ENCODE assay signal across 8 cellular contexts in genomic region chr15:49235446-49236207, GRCh38.
DNase-seq lines count a peak whose midpoint lies in the region; ATAC-seq and TF ChIP-seq lines count a peak whose summit lies in the region.

No MANE protein-coding gene starts in this region.

- no peaks in the 10 kb centered on the region for H3K27me3 Mint-ChIP-seq in CD8-positive, alpha-beta memory T cell
- H3K27me3 Mint-ChIP-seq in activated CD4-positive, alpha-beta memory T cell treated with anti-CD3 and anti-CD28 coated beads, Interleukin-2, amount 10 ng/mL, durations not matched to agents 7 days and 5 days, result no peaks in the 10 kb centered on the region
- no peaks in the 10 kb centered on the region for H3K27me3 Mint-ChIP-seq in natural killer cell (ENCODE audit: low read depth in 2 of 2)

- ATAC-seq in GM19025 (IDR thresholded peaks at IDR 0.05; ENCODE audit: low read depth, unreplicated experiment), result peak; percentile 90
- peak; percentile 90 for ATAC-seq in HG03196 (IDR thresholded peaks at IDR 0.05; ENCODE audit: unreplicated experiment)
- ATAC-seq in natural killer cell, result peak; percentile 84 to 96 (median 89)

- peak; percentile 11 to 51 (median 29) for DNase-seq in CD8-positive, alpha-beta memory T cell
- DNase-seq in NCI-H748 treated with DMSO at 0.1 percent for 48 hours (lab: John Stamatoyannopoulos, UW) (peak; percentile 46), esophagus squamous epithelium (lab: John Stamatoyannopoulos, UW) (no peak), natural killer cell (peak; percentile 39), transverse colon (peak; percentile 44)
- DNase-seq in activated CD4-positive, alpha-beta memory T cell treated with anti-CD3 and anti-CD28 coated beads, Interleukin-2, amount 10 ng/mL, durations not matched to agents 7 days and 5 days, result peak; percentile 62

- H3K27ac Mint-ChIP-seq in CD8-positive, alpha-beta memory T cell, result peak overlapping the region in 6 of 8 donors; percentile 29 to 79 (median 72)
- H3K27ac Mint-ChIP-seq in activated CD4-positive, alpha-beta memory T cell treated with anti-CD3 and anti-CD28 coated beads, Interleukin-2, amount 10 ng/mL, durations not matched to agents 7 days and 5 days, result peak overlapping the region; percentile 53
- H3K27ac Mint-ChIP-seq in natural killer cell, result peak overlapping the region; percentile 82 to 85

- no peaks in the 10 kb centered on the region for H3K9me3 ChIP-seq in CD8-positive, alpha-beta memory T cell (ENCODE audit: low read length)
- H3K9me3 ChIP-seq in esophagus squamous epithelium (no peaks in the 10 kb centered on the region), transverse colon (no peaks in the 10 kb centered on the region)

- no peaks in the 10 kb centered on the region for H3K9me3 Mint-ChIP-seq in CD8-positive, alpha-beta memory T cell
- H3K9me3 Mint-ChIP-seq in activated CD4-positive, alpha-beta memory T cell treated with anti-CD3 and anti-CD28 coated beads, Interleukin-2, amount 10 ng/mL, durations not matched to agents 7 days and 5 days, result peaks cover 5% of the 10 kb centered on the region
- no peaks in the 10 kb centered on the region for H3K9me3 Mint-ChIP-seq in natural killer cell

- H3K27me3 ChIP-seq in CD8-positive, alpha-beta memory T cell (ENCODE audit: insufficient read depth, low read length, poor library complexity, severe bottlenecking), result no peaks in the 10 kb centered on the region
- H3K27me3 ChIP-seq in esophagus squamous epithelium, result no peaks in the 10 kb centered on the region
- no peaks in the 10 kb centered on the region for H3K27me3 ChIP-seq in transverse colon

- H3K27ac ChIP-seq in CD8-positive, alpha-beta memory T cell (ENCODE audit: low read depth, low read length), result no peak overlapping the region
- H3K27ac ChIP-seq in esophagus squamous epithelium, result peak overlapping the region in 1 of 4 donors; percentile 4
- peak overlapping the region; percentile 1 to 52 (median 32) for H3K27ac ChIP-seq in transverse colon

- in situ Hi-C loops in transverse colon (cut with MboI; ENCODE audit: low pct_ligation_motif_present in 1 of 4, low pct_unique_long_range_greater_than_20kb in 1 of 4, low sequenced_read_pairs in 3 of 4), result loop anchor here in 3 of 4 donors (25.0 kb wide), 2 partner anchors 177 to 902 kb away; partner anchors contain the start of gene FGF7 (in 3 of the 3)

- CTCF ChIA-PET in CD8-positive, alpha-beta memory T cell (lab: Charles Lee), result interaction anchor here (0.9 to 2.4 kb wide), 6 partner anchors 187 to 1080 kb away, joined by 3 to 22 read pairs (median 4); partner anchors contain the start of gene FGF7
- CTCF ChIA-PET in activated CD4-positive, alpha-beta memory T cell treated with anti-CD3 and anti-CD28 coated beads, Interleukin-2, amount 10 ng/mL, durations not matched to agents 7 days and 5 days (lab: Charles Lee), result interaction anchor here (0.7 to 3.2 kb wide), 17 partner anchors 11 to 916 kb away, joined by 3 to 61 read pairs (median 4); partner anchors contain the start of genes CEP152 and FGF7

- H3K36me3 ChIP-seq in CD8-positive, alpha-beta memory T cell (ENCODE audit: insufficient read depth, low read length), result peaks cover 5% of the 10 kb centered on the region
- H3K36me3 ChIP-seq in esophagus squamous epithelium, result peaks cover 0 to 35% (median 0%) of the 10 kb centered on the region in 3 donors
- H3K36me3 ChIP-seq in transverse colon, result no peaks in the 10 kb centered on the region

- TF ChIP-seq EP300 in transverse colon (IDR thresholded peaks at IDR 0.05; ENCODE audit: low read depth), result no peak

- H3K4me3 Mint-ChIP-seq in CD8-positive, alpha-beta memory T cell, result no peak overlapping the region
- no peak overlapping the region for H3K4me3 Mint-ChIP-seq in activated CD4-positive, alpha-beta memory T cell treated with anti-CD3 and anti-CD28 coated beads, Interleukin-2, amount 10 ng/mL, durations not matched to agents 7 days and 5 days
- no peak overlapping the region for H3K4me3 Mint-ChIP-seq in natural killer cell

- no peak overlapping the region for H3K4me3 ChIP-seq in CD8-positive, alpha-beta memory T cell (ENCODE audit: low read length)
- H3K4me3 ChIP-seq in esophagus squamous epithelium, result no peak overlapping the region
- no peak overlapping the region for H3K4me3 ChIP-seq in transverse colon

- H3K4me1 ChIP-seq in CD8-positive, alpha-beta memory T cell (ENCODE audit: insufficient read depth, low read length), result no peaks in the 10 kb centered on the region
- H3K4me1 ChIP-seq in esophagus squamous epithelium, result peaks cover 0 to 6% (median 0%) of the 10 kb centered on the region in 3 donors
- H3K4me1 ChIP-seq in transverse colon, result peaks cover 0 to 32% (median 18%) of the 10 kb centered on the region in 4 donors

- intact Hi-C loops in esophagus squamous epithelium (cut with DNase I), result no loop called here
- intact Hi-C loops in natural killer cell (cut with micrococcal nuclease), result loop anchor here (1.0 kb wide), 3 partner anchors 187 to 910 kb away; no protein-coding TSS in a partner anchor
- intact Hi-C loops in transverse colon (cut with DNase I; ENCODE audit: low total_unique reads), result loop anchor here (5.0 to 10.0 kb wide), 3 partner anchors 187 to 899 kb away; partner anchors contain the start of gene FGF7

- TF ChIP-seq CTCF in esophagus squamous epithelium (IDR thresholded peaks at IDR 0.05) (peak; percentile 34 to 72 (median 59)), natural killer cell (IDR thresholded peaks at IDR 0.05) (peak; percentile 81), transverse colon (IDR thresholded peaks at IDR 0.05) (peak; percentile 61 to 78 (median 66))

- peaks cover 13 to 15% (median 15%) of the 10 kb centered on the region in 3 donors for H3K4me1 Mint-ChIP-seq in CD8-positive, alpha-beta memory T cell
- H3K4me1 Mint-ChIP-seq in activated CD4-positive, alpha-beta memory T cell treated with anti-CD3 and anti-CD28 coated beads, Interleukin-2, amount 10 ng/mL, durations not matched to agents 7 days and 5 days, result peaks cover 25% of the 10 kb centered on the region
- peaks cover 10% of the 10 kb centered on the region in 2 donors for H3K4me1 Mint-ChIP-seq in natural killer cell

- POLR2A ChIA-PET in CD8-positive, alpha-beta memory T cell (lab: Charles Lee), result no interaction called here
- POLR2A ChIA-PET in activated CD4-positive, alpha-beta memory T cell treated with anti-CD3 and anti-CD28 coated beads, Interleukin-2, amount 10 ng/mL, durations not matched to agents 7 days and 5 days (lab: Charles Lee), result interaction anchor here (0.6 to 1.3 kb wide), 7 partner anchors 80 to 1645 kb away, joined by 3 to 5 read pairs (median 4); partner anchors contain the start of genes COPS2 and EID1

- 43 to 44% methylated on average over 3 of the region's 3 CpGs for WGBS in esophagus squamous epithelium, 2 donors
- 30 to 67% methylated on average over 1 to 3 of the region's 3 CpGs for WGBS in transverse colon (ENCODE audit: low coverage in 1 of 2), 2 donors

- H3K36me3 Mint-ChIP-seq in CD8-positive, alpha-beta memory T cell, result peaks cover 12 to 46% (median 17%) of the 10 kb centered on the region in 3 donors
- peaks cover 33% of the 10 kb centered on the region for H3K36me3 Mint-ChIP-seq in activated CD4-positive, alpha-beta memory T cell treated with anti-CD3 and anti-CD28 coated beads, Interleukin-2, amount 10 ng/mL, durations not matched to agents 7 days and 5 days (ENCODE audit: low read depth)
- H3K36me3 Mint-ChIP-seq in natural killer cell, result no peaks in the 10 kb centered on the region

- no peak for TF ChIP-seq POLR2A in esophagus squamous epithelium (IDR thresholded peaks at IDR 0.05)
- no peak for TF ChIP-seq POLR2A in transverse colon (IDR thresholded peaks at IDR 0.05)
